Comparison of ENCODE assay signal across 8 cellular contexts in genomic region chr2:191927319-191927867, GRCh38.
DNase-seq lines count a peak whose midpoint lies in the region; ATAC-seq and TF ChIP-seq lines count a peak whose summit lies in the region.

No MANE protein-coding gene starts in this region.

- POLR2A ChIA-PET in activated CD4-positive, alpha-beta T cell treated with anti-CD3 and anti-CD28 coated beads, Interleukin-2, amount 10 ng/mL, durations not matched to agents 7 days and 5 days (lab: Charles Lee) = no interaction called here

- H3K4me1 Mint-ChIP-seq in activated CD4-positive, alpha-beta T cell treated with anti-CD3 and anti-CD28 coated beads, Interleukin-2, amount 10 ng/mL, durations not matched to agents 7 days and 5 days = no peaks in the 10 kb centered on the region
- H3K4me1 Mint-ChIP-seq in activated naive CD8-positive, alpha-beta T cell treated with anti-CD3 and anti-CD28 coated beads for 36 hours = no peaks in the 10 kb centered on the region

- H3K4me3 ChIP-seq in HFF-Myc (replicated peaks; ENCODE audit: low read depth, low read length) = no peak overlapping the region
- H3K4me3 ChIP-seq in iPS DF 6.9 (ENCODE audit: low read length) = no peak overlapping the region

- CTCF ChIA-PET in activated CD4-positive, alpha-beta T cell treated with anti-CD3 and anti-CD28 coated beads, Interleukin-2, amount 10 ng/mL, durations not matched to agents 7 days and 5 days (lab: Charles Lee) = no interaction called here

- peaks cover 1% of the 10 kb centered on the region; the same call in 1 of the 2 replicates for H3K4me1 ChIP-seq in iPS DF 6.9 (ENCODE audit: control insufficient read depth, insufficient read depth, low read length)

- H3K9me3 Mint-ChIP-seq in activated CD4-positive, alpha-beta T cell treated with anti-CD3 and anti-CD28 coated beads, Interleukin-2, amount 10 ng/mL, durations not matched to agents 7 days and 5 days = no peaks in the 10 kb centered on the region
- H3K9me3 Mint-ChIP-seq in activated naive CD8-positive, alpha-beta T cell treated with anti-CD3 and anti-CD28 coated beads for 36 hours = no peaks in the 10 kb centered on the region

- H3K27ac Mint-ChIP-seq in activated CD4-positive, alpha-beta T cell treated with anti-CD3 and anti-CD28 coated beads, Interleukin-2, amount 10 ng/mL, durations not matched to agents 7 days and 5 days = no peak overlapping the region
- no peak overlapping the region for H3K27ac Mint-ChIP-seq in activated naive CD8-positive, alpha-beta T cell treated with anti-CD3 and anti-CD28 coated beads for 36 hours

- H3K36me3 ChIP-seq in iPS DF 6.9 (ENCODE audit: control insufficient read depth, insufficient read depth, low read length) = no peaks in the 10 kb centered on the region

- DNase-seq in A172 (ENCODE audit: low spot score) (peak; percentile 98), HFF-Myc (ENCODE audit: extremely low read depth, low read depth) (peak; percentile 65), SW480 (ENCODE audit: low spot score) (peak; percentile 4), iPS DF 6.9 (ENCODE audit: low read depth, low spot score) (no peak), omental fat pad (ENCODE audit: low spot score) (no peak)
- DNase-seq in activated CD4-positive, alpha-beta T cell treated with anti-CD3 and anti-CD28 coated beads, Interleukin-2, amount 10 ng/mL, durations not matched to agents 7 days and 5 days = no peak
- DNase-seq in activated naive CD8-positive, alpha-beta T cell treated with anti-CD3 and anti-CD28 coated beads for 36 hours = no peak

- H3K27ac ChIP-seq in iPS DF 6.9 (ENCODE audit: low read length) = peak overlapping the region; percentile 37

- no peaks in the 10 kb centered on the region for H3K36me3 Mint-ChIP-seq in activated CD4-positive, alpha-beta T cell treated with anti-CD3 and anti-CD28 coated beads, Interleukin-2, amount 10 ng/mL, durations not matched to agents 7 days and 5 days (ENCODE audit: low read depth)
- H3K36me3 Mint-ChIP-seq in activated naive CD8-positive, alpha-beta T cell treated with anti-CD3 and anti-CD28 coated beads for 36 hours = no peaks in the 10 kb centered on the region

- H3K27me3 Mint-ChIP-seq in activated CD4-positive, alpha-beta T cell treated with anti-CD3 and anti-CD28 coated beads, Interleukin-2, amount 10 ng/mL, durations not matched to agents 7 days and 5 days = peaks cover 8% of the 10 kb centered on the region
- no peaks in the 10 kb centered on the region for H3K27me3 Mint-ChIP-seq in activated naive CD8-positive, alpha-beta T cell treated with anti-CD3 and anti-CD28 coated beads for 36 hours

- no peak for ATAC-seq in omental fat pad (ENCODE audit: low FRiP score)
- no peak for ATAC-seq in HG02981 (IDR thresholded peaks at IDR 0.05; ENCODE audit: unreplicated experiment)

- TF ChIP-seq CTCF in HFF-Myc (IDR thresholded peaks at IDR 0.05; ENCODE audit: low read depth, low read length, missing control alignments) = no peak
- no peak for TF ChIP-seq CTCF in omental fat pad (IDR thresholded peaks at IDR 0.05)

- WGBS in iPS DF 6.9 (ENCODE audit: insufficient coverage, insufficient read length) = no CpG with 5 or more reads among the region's 4 CpGs

- H3K9me3 ChIP-seq in iPS DF 6.9 (ENCODE audit: control insufficient read depth, insufficient read depth, low read length) = no peaks in the 10 kb centered on the region

- no peak overlapping the region for H3K4me3 Mint-ChIP-seq in activated CD4-positive, alpha-beta T cell treated with anti-CD3 and anti-CD28 coated beads, Interleukin-2, amount 10 ng/mL, durations not matched to agents 7 days and 5 days
- H3K4me3 Mint-ChIP-seq in activated naive CD8-positive, alpha-beta T cell treated with anti-CD3 and anti-CD28 coated beads for 36 hours = no peak overlapping the region

- H3K27me3 ChIP-seq in iPS DF 6.9 (ENCODE audit: control insufficient read depth, insufficient read depth, low read length) = no peaks in the 10 kb centered on the region

Comparison
In these comparisons a context has a peak if more than half of its experiments do, and no peak if none do; other contexts are left out.
1. DNase-seq: peak in A172 (single experiment), HFF-Myc (single experiment) and SW480 (single experiment); none in iPS DF 6.9 (single experiment), activated CD4-positive, alpha-beta T cell treated with anti-CD3 and anti-CD28 coated beads, Interleukin-2, amount 10 ng/mL, durations not matched to agents 7 days and 5 days (single experiment), activated naive CD8-positive, alpha-beta T cell treated with anti-CD3 and anti-CD28 coated beads for 36 hours (single experiment) and omental fat pad (single experiment).